In the genomic region with DNA sequence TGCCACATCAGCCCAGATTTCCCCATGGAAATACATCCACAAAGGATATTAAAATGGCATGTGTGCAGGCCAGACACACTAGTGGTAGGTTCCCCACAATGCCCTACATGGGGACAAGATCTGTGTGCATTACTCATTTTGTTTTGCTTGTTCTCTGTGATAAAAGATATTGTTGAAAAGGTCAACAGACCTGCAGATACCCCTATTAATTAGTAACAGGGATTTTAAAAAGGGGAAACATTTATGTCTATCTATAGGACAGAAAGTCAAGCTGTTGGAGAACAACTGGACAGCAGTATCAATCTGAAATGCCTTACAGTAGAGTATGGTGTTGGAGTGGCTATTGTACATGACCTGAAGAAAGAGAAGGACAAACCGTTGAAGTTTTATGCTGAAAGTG, we compare ENCODE assay signal across 23 cellular contexts.
DNase-seq lines count a peak whose midpoint lies in the region; ATAC-seq, FAIRE-seq and TF ChIP-seq lines count a peak whose summit lies in the region.
"Had no signal": no experiment of that assay in that cellular context is flagged by ENCODE, and none has a peak within 500 bp of the region (broad histone marks: within the 10 kb centered on the region; RNA-seq: fewer than 3 reads in every experiment).

No MANE protein-coding gene starts in this region.

- TF ChIP-seq RAD21 in GM12878 (IDR thresholded peaks at IDR 0.05; ENCODE audit: insufficient read depth, low read depth, low read length): no peak

- no peak overlapping the region for H3K4me3 Mint-ChIP-seq in activated T-helper 2 cell treated with anti-CD3 and anti-CD28 coated beads, Interferon-gamma antibody, Interleukin-2, Interleukin-4, amounts not matched to agents 10 μg/mL and 5 μg/mL and 100 μg/mL, durations not matched to agents 14 hours and 24 hours and 36 hours (ENCODE audit: low read depth)
- H3K4me3 Mint-ChIP-seq: B cell; CD4-positive, alpha-beta T cell; CD8-positive, alpha-beta T cell had no signal

- H3K27ac ChIP-seq in DOHH2 (ENCODE audit: low read depth, low read length): no peak overlapping the region
- no peak overlapping the region for H3K27ac ChIP-seq in GM12878 (ENCODE audit: control insufficient read depth, insufficient read depth)
- H3K27ac ChIP-seq: 22Rv1; A549; BLaER1 treated with 17β-estradiol and CSF1 and Interleukin-3, amounts not matched to agents 10 nM and 100 nM; C4-2B had no signal

- intact Hi-C loops in GM12878 (cut with micrococcal nuclease; ENCODE audit: unreplicated experiment): no loop called here
- intact Hi-C loops in activated T-helper 2 cell treated with anti-CD3 and anti-CD28 coated beads, Interferon-gamma antibody, Interleukin-2, Interleukin-4, amounts not matched to agents 10 μg/mL and 5 μg/mL and 100 μg/mL, durations not matched to agents 14 hours and 24 hours and 36 hours (cut with micrococcal nuclease): no loop called here

- POLR2A ChIA-PET in GM12878 (lab: Charles Lee): no interaction called here

- no peaks in the 10 kb centered on the region for H3K4me1 Mint-ChIP-seq in activated T-helper 2 cell treated with anti-CD3 and anti-CD28 coated beads, Interferon-gamma antibody, Interleukin-2, Interleukin-4, amounts not matched to agents 10 μg/mL and 5 μg/mL and 100 μg/mL, durations not matched to agents 14 hours and 24 hours and 36 hours (ENCODE audit: low read depth)

- ATAC-seq in GM18861 (IDR thresholded peaks at IDR 0.05; ENCODE audit: unreplicated experiment) (peak; percentile 40), HG03159 (IDR thresholded peaks at IDR 0.05; ENCODE audit: unreplicated experiment) (peak; percentile 67), GM12878 (peak; percentile 18; the same call in 2 of the 3 replicates)
- ATAC-seq: A549; CD8-positive, alpha-beta T cell had no signal

- H3K4me2 ChIP-seq in DOHH2 (ENCODE audit: low read length) (peak overlapping the region; percentile 42), GM12878 (ENCODE audit: control insufficient read depth, insufficient read depth) (no peak overlapping the region)
- H3K4me2 ChIP-seq: A549; BLaER1 treated with 17β-estradiol and CSF1 and Interleukin-3, amounts not matched to agents 10 nM and 100 nM had no signal

- BruUV-seq in GM12878 (replicated peaks; lab: Mats Ljungman, UMichigan): no TSS peak

- no peaks in the 10 kb centered on the region for H3K9me2 ChIP-seq in DOHH2 (replicated peaks; ENCODE audit: control insufficient read depth, low read length)

- H4K20me1 ChIP-seq in DOHH2 (ENCODE audit: control insufficient read depth, insufficient read depth, low read depth, low read length) (no peaks in the 10 kb centered on the region), GM12878 (ENCODE audit: control insufficient read depth, insufficient read depth) (no peaks in the 10 kb centered on the region)
- H4K20me1 ChIP-seq: BLaER1 treated with 17β-estradiol and CSF1 and Interleukin-3, amounts not matched to agents 10 nM and 100 nM had no signal

- H2AFZ ChIP-seq in GM12878 (ENCODE audit: control insufficient read depth, low read depth, low read length): no peak overlapping the region

- TF ChIP-seq CTCF in DOHH2 (IDR thresholded peaks at IDR 0.05; ENCODE audit: low read depth, low read length, poor library complexity, severe bottlenecking) (no peak), GM12878 (IDR thresholded peaks at IDR 0.05 in 2 of 3, conservative IDR thresholded peaks at IDR 0.05 in 1 of 3; ENCODE audit: control insufficient read depth in 2 of 3, extremely low read depth in 1 of 3, insufficient read depth in 1 of 3, low read depth in 3 of 3, low read length in 3 of 3) (no peak)

- H3K27me3 ChIP-seq in DOHH2 (ENCODE audit: control insufficient read depth, low read length) (no peaks in the 10 kb centered on the region), GM12878 (replicated peaks in 1 of 2; ENCODE audit: control insufficient read depth in 2 of 2, insufficient read depth in 2 of 2, low read length in 1 of 2) (no peaks in the 10 kb centered on the region)
- H3K27me3 ChIP-seq: BLaER1 treated with 17β-estradiol and CSF1 and Interleukin-3, amounts not matched to agents 10 nM and 100 nM had no signal

- H3F3A ChIP-seq in DOHH2 (ENCODE audit: control insufficient read depth, insufficient read depth): no peaks in the 10 kb centered on the region

- H3K4me3 ChIP-seq in DOHH2 (ENCODE audit: low read length) (peak overlapping the region; percentile 18), GM12878 (no peak overlapping the region)
- H3K4me3 ChIP-seq: A549; BLaER1 treated with 17β-estradiol and CSF1 and Interleukin-3, amounts not matched to agents 10 nM and 100 nM had no signal

- WGBS in GM12878 (ENCODE audit: insufficient coverage, insufficient replicate concordance, low lambda C conversion rate, missing lambda C conversion rate): 0% methylated on average over 1 of the region's 1 CpG

- no peak overlapping the region for H3K27ac Mint-ChIP-seq in activated T-helper 2 cell treated with anti-CD3 and anti-CD28 coated beads, Interferon-gamma antibody, Interleukin-2, Interleukin-4, amounts not matched to agents 10 μg/mL and 5 μg/mL and 100 μg/mL, durations not matched to agents 14 hours and 24 hours and 36 hours
- H3K27ac Mint-ChIP-seq: B cell; CD4-positive, alpha-beta T cell; CD8-positive, alpha-beta T cell had no signal

- no peak overlapping the region for H3K9ac ChIP-seq in GM12878 (ENCODE audit: control insufficient read depth, insufficient read depth, low read length)
- H3K9ac ChIP-seq: BLaER1 treated with 17β-estradiol and CSF1 and Interleukin-3, amounts not matched to agents 10 nM and 100 nM had no signal

- no peaks in the 10 kb centered on the region for H3K36me3 Mint-ChIP-seq in activated T-helper 2 cell treated with anti-CD3 and anti-CD28 coated beads, Interferon-gamma antibody, Interleukin-2, Interleukin-4, amounts not matched to agents 10 μg/mL and 5 μg/mL and 100 μg/mL, durations not matched to agents 14 hours and 24 hours and 36 hours (ENCODE audit: low read depth)
- H3K36me3 Mint-ChIP-seq: CD8-positive, alpha-beta T cell had no signal

- H3K36me3 ChIP-seq in DOHH2 (ENCODE audit: control insufficient read depth, low read length): no peaks in the 10 kb centered on the region
- H3K36me3 ChIP-seq in GM12878 (ENCODE audit: control insufficient read depth in 2 of 2, insufficient read depth in 2 of 2, low read length in 1 of 2): no peaks in the 10 kb centered on the region
- H3K36me3 ChIP-seq: BLaER1 treated with 17β-estradiol and CSF1 and Interleukin-3, amounts not matched to agents 10 nM and 100 nM had no signal

- FAIRE-seq in GM12878 (lab: Jason Lieb, UNC): no peak
- FAIRE-seq: A549, D721Med, GM12891 had no signal

- CTCF ChIA-PET in GM12878 (lab: Yijun Ruan, JAX): no interaction called here

- in situ Hi-C loops in GM12878 (cut with MboI): no loop called here

- TF ChIP-seq EP300 in GM12878 (IDR thresholded peaks at IDR 0.05; ENCODE audit: borderline replicate concordance in 1 of 2, control insufficient read depth in 1 of 2, low read depth in 2 of 2, low read length in 2 of 2): no peak

- SMC1A ChIA-PET in GM12878 (lab: Charles Lee; ENCODE audit: uncharacterized antibody, unreplicated experiment): interaction anchor here (1.4 to 2.1 kb wide), 2 partner anchors 15 to 35 kb away, joined by 3 to 17 read pairs; no protein-coding TSS in a partner anchor

- no peaks in the 10 kb centered on the region for H3K27me3 Mint-ChIP-seq in activated T-helper 2 cell treated with anti-CD3 and anti-CD28 coated beads, Interferon-gamma antibody, Interleukin-2, Interleukin-4, amounts not matched to agents 10 μg/mL and 5 μg/mL and 100 μg/mL, durations not matched to agents 14 hours and 24 hours and 36 hours (ENCODE audit: low read depth)
- H3K27me3 Mint-ChIP-seq: B cell; CD4-positive, alpha-beta T cell had no signal

- H3K4me1 ChIP-seq in DOHH2 (ENCODE audit: control insufficient read depth, low read length): peaks cover 23% of the 10 kb centered on the region
- H3K4me1 ChIP-seq in GM12878 (ENCODE audit: control insufficient read depth, insufficient read depth, low read length): no peaks in the 10 kb centered on the region
- H3K4me1 ChIP-seq: A549; BLaER1 treated with 17β-estradiol and CSF1 and Interleukin-3, amounts not matched to agents 10 nM and 100 nM; Caco-2 had no signal

- TF ChIP-seq POLR2A in GM12878 (IDR thresholded peaks at IDR 0.05; ENCODE audit: low read depth, low read length): no peak

- H3K9me3 ChIP-seq in DOHH2 (ENCODE audit: control insufficient read depth, insufficient read depth, low read length) (no peaks in the 10 kb centered on the region), GM12878 (replicated peaks; ENCODE audit: control insufficient read depth, insufficient read depth, low read length) (no peaks in the 10 kb centered on the region; the same call in 2 of the 3 replicates)
- H3K9me3 ChIP-seq: A549; BLaER1 treated with 17β-estradiol and CSF1 and Interleukin-3, amounts not matched to agents 10 nM and 100 nM; Caco-2 had no signal

- H3K9me3 Mint-ChIP-seq in activated T-helper 2 cell treated with anti-CD3 and anti-CD28 coated beads, Interferon-gamma antibody, Interleukin-2, Interleukin-4, amounts not matched to agents 10 μg/mL and 5 μg/mL and 100 μg/mL, durations not matched to agents 14 hours and 24 hours and 36 hours: peaks cover 10% of the 10 kb centered on the region
- H3K9me3 Mint-ChIP-seq: CD8-positive, alpha-beta T cell had no signal

- H3K79me2 ChIP-seq in DOHH2 (ENCODE audit: control insufficient read depth, low read length) (no peaks in the 10 kb centered on the region), GM12878 (ENCODE audit: control insufficient read depth, insufficient read depth, low read length) (no peaks in the 10 kb centered on the region)

- DNase-seq in GM12878 (ENCODE audit: low read depth, low spot score): no peak
- no peak for DNase-seq in HT-29 (ENCODE audit: low spot score)
- DNase-seq in activated T-helper 2 cell treated with anti-CD3 and anti-CD28 coated beads, Interferon-gamma antibody, Interleukin-2, Interleukin-4, amounts not matched to agents 10 μg/mL and 5 μg/mL and 100 μg/mL, durations not matched to agents 14 hours and 24 hours and 36 hours (ENCODE audit: low spot score): no peak
- no peak for DNase-seq in ureter (ENCODE audit: low spot score)
- no peak for DNase-seq in NCI-H2029 treated with DMSO at 0.1 percent for 48 hours (lab: John Stamatoyannopoulos, UW)
- DNase-seq: AML-193; Caco-2; Calu3; CD4-positive, alpha-beta T cell; CD8-positive, alpha-beta T cell; DMS79 treated with DMSO at 0.1 percent for 48 hours; EL; GDM1 had no signal

- RAD21 ChIA-PET in GM12878 (lab: Charles Lee; ENCODE audit: unreplicated experiment): interaction anchor here (2.4 kb wide), 1 partner anchor 15 kb away, joined by 5 read pairs; no protein-coding TSS in a partner anchor

TF ChIP-seq in GM12878, 131 proteins besides CTCF, POLR2A, EP300 and RAD21:
- TF ChIP-seq FOS (IDR thresholded peaks at IDR 0.05; ENCODE audit: borderline replicate concordance, extremely low read depth, insufficient read length) (no peak), JUND (IDR thresholded peaks at IDR 0.05; ENCODE audit: low read depth, low read length) (no peak), SUPT20H (IDR thresholded peaks at IDR 0.05; ENCODE audit: borderline replicate concordance, control insufficient read depth, low read depth, low read length) (no peak), SIN3A (IDR thresholded peaks at IDR 0.05; ENCODE audit: low read depth, low read length) (no peak)
